16 cellular contexts compared by ENCODE assay signal in genomic region chr20:14707865-14708574, GRCh38.
"Had no signal": no experiment of that assay in that cellular context is flagged by ENCODE, and none has a peak within 500 bp of the region (broad histone marks: within the 10 kb centered on the region; RNA-seq: fewer than 3 reads in every experiment).

No MANE protein-coding gene starts in this region.

- FAIRE-seq: endometrium had no signal

- ATAC-seq: heart right ventricle had no signal

- H3K4me3 Mint-ChIP-seq: activated naive CD8-positive, alpha-beta T cell; neural crest cell; stimulated activated naive CD8-positive, alpha-beta T cell treated with anti-CD3 and anti-CD28 coated beads, Interleukin-15, Interleukin-2, amounts not matched to agents 100 ng/mL and 50 ng/mL, for 24 hours had no signal

- H3K4me3 ChIP-seq: esophagus muscularis mucosa, heart right ventricle, lung, right atrium auricular region, tibial nerve, uterus had no signal

- H3K27me3 Mint-ChIP-seq: activated naive CD8-positive, alpha-beta T cell; progenitor cell of endocrine pancreas; stimulated activated naive CD8-positive, alpha-beta T cell treated with anti-CD3 and anti-CD28 coated beads, Interleukin-15, Interleukin-2, amounts not matched to agents 100 ng/mL and 50 ng/mL, for 24 hours had no signal

- H3K27ac ChIP-seq: esophagus muscularis mucosa, heart right ventricle, right atrium auricular region, tibial nerve, uterus, VCaP had no signal

- H3K36me3 ChIP-seq: esophagus muscularis mucosa, heart right ventricle, right atrium auricular region, tibial nerve, uterus had no signal

- H3K4me1 ChIP-seq: heart right ventricle, right atrium auricular region, uterus had no signal

- H3K9me3 ChIP-seq: esophagus muscularis mucosa, heart right ventricle, right atrium auricular region, tibial nerve, uterus had no signal

- H3K9me3 Mint-ChIP-seq: neural crest cell had no signal

- H3K27me3 ChIP-seq: esophagus muscularis mucosa, heart right ventricle, right atrium auricular region, tibial nerve, uterus had no signal

- DNase-seq: activated CD4-positive, alpha-beta T cell treated with anti-CD3 and anti-CD28 coated beads for 1 hour; activated gamma-delta T cell treated with Interleukin-2 at 50 U/mL for 16 hours; amniotic stem cell; heart right ventricle; T-helper 2 cell; uterus had no signal

- H3K36me3 Mint-ChIP-seq: activated naive CD8-positive, alpha-beta T cell had no signal

- H3K27ac Mint-ChIP-seq: activated naive CD8-positive, alpha-beta T cell; progenitor cell of endocrine pancreas; stimulated activated naive CD8-positive, alpha-beta T cell treated with anti-CD3 and anti-CD28 coated beads, Interleukin-15, Interleukin-2, amounts not matched to agents 100 ng/mL and 50 ng/mL, for 24 hours had no signal
